Comparison of ENCODE assay signal across 8 cellular contexts in the genomic region with DNA sequence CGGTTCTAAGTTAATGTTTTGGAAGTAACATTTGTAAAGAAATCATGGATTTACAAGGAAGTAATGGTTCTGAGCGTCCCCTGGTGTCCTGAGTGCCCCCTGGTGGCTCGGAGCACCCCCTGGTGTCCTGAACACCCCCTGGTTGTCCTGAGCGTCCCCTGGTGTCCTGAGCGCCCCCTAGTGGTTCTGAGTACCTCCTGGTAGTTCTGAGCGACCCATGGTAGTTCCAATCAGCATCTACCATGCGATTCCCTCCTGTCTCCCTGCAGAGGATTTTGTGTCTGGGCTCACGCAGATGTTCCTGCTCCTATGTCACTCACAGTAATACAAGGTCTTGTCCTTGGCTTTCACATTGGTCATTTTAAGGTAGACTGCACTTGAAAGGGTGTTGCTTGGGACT.
A peak's percentile ranks its signal among the peaks of the same experiment; 100 is the strongest.
DNase-seq lines count a peak whose midpoint lies in the region; ATAC-seq and TF ChIP-seq lines count a peak whose summit lies in the region.

No MANE protein-coding gene starts in this region.

- intact Hi-C loops in Caco-2 (cut with micrococcal nuclease; ENCODE audit: unreplicated experiment) (no loop called here), psoas muscle (cut with DNase I) (no loop called here)

- TF ChIP-seq CTCF in Caco-2 (IDR thresholded peaks at IDR 0.05; ENCODE audit: insufficient read depth in 1 of 2, low read depth in 1 of 2, low read length in 1 of 2, severe bottlenecking in 1 of 2, unreplicated experiment in 1 of 2) = peak; percentile 64 to 79
- TF ChIP-seq CTCF in osteoblast (IDR thresholded peaks at IDR 0.05; ENCODE audit: extremely low read depth, low read depth, low read length) = peak; percentile 28
- no peak for TF ChIP-seq CTCF in psoas muscle (IDR thresholded peaks at IDR 0.05)

- no peak overlapping the region for H3K27ac Mint-ChIP-seq in Caco-2 (ENCODE audit: unreplicated experiment)

- peaks cover 6% of the 10 kb centered on the region; the same call in 1 of the 2 replicates for H3K9me3 ChIP-seq in Caco-2
- no peaks in the 10 kb centered on the region for H3K9me3 ChIP-seq in GM23248 (ENCODE audit: low read depth)
- H3K9me3 ChIP-seq in osteoblast (ENCODE audit: low read depth, low read length) = no peaks in the 10 kb centered on the region
- H3K9me3 ChIP-seq in psoas muscle = no peaks in the 10 kb centered on the region

- no peaks in the 10 kb centered on the region for H3K36me3 Mint-ChIP-seq in Caco-2 (ENCODE audit: insufficient read depth, unreplicated experiment)

- H3K27me3 Mint-ChIP-seq in Caco-2 (ENCODE audit: insufficient read depth, unreplicated experiment) = no peaks in the 10 kb centered on the region

- H4K20me1 ChIP-seq in GM23248 (ENCODE audit: insufficient read depth) (no peaks in the 10 kb centered on the region), osteoblast (ENCODE audit: insufficient read depth, low read length) (no peaks in the 10 kb centered on the region)

- H3K27me3 ChIP-seq in Caco-2 (replicated peaks; ENCODE audit: control insufficient read depth, insufficient read depth, low read length) (no peaks in the 10 kb centered on the region), GM23248 (replicated peaks; ENCODE audit: insufficient read depth) (no peaks in the 10 kb centered on the region), osteoblast (ENCODE audit: insufficient read depth, low read length) (no peaks in the 10 kb centered on the region), psoas muscle (ENCODE audit: insufficient read depth in 3 of 3, low read length in 2 of 3) (peaks cover 4 to 7% (median 4%) of the 10 kb centered on the region in 3 donors)

- CTCF ChIA-PET in Caco-2 (lab: Charles Lee) = no interaction called here

- no peak overlapping the region for H3K27ac ChIP-seq in GM23248
- no peak overlapping the region for H3K27ac ChIP-seq in osteoblast (ENCODE audit: low read depth, low read length)
- no peak overlapping the region for H3K27ac ChIP-seq in psoas muscle

- H3K79me2 ChIP-seq in GM23248 (ENCODE audit: insufficient read depth) (no peaks in the 10 kb centered on the region), osteoblast (ENCODE audit: insufficient read depth, low read length) (no peaks in the 10 kb centered on the region)

- H3F3A ChIP-seq in GM23248 (ENCODE audit: insufficient read depth) = no peaks in the 10 kb centered on the region

- BruUV-seq in Caco-2 (replicated peaks; lab: Mats Ljungman, UMichigan) = no TSS peak

- H3K4me2 ChIP-seq in GM23248 (ENCODE audit: unreplicated experiment) (no peak overlapping the region), osteoblast (ENCODE audit: insufficient read depth, low read length) (no peak overlapping the region)

- no peak for ATAC-seq in psoas muscle

- POLR2A ChIA-PET in Caco-2 (lab: Charles Lee) = no interaction called here

- peaks cover 8% of the 10 kb centered on the region for H3K4me1 Mint-ChIP-seq in Caco-2 (ENCODE audit: low read depth, unreplicated experiment)

- DNase-seq in Caco-2 (peak; percentile 82 to 84), GM23248 (peak; percentile 27), NOMO-1 (lab: John Stamatoyannopoulos, UW; ENCODE audit: unreplicated experiment in 2 of 2) (peak; percentile 55 to 67), osteoblast (ENCODE audit: insufficient read length, low spot score, missing footprints) (peak; percentile 55), RPMI8226 (no peak), psoas muscle (no peak), cortex of kidney (lab: John Stamatoyannopoulos, UW) (no peak)
- peak; percentile 31 for DNase-seq in activated T-helper 9 cell treated with anti-CD3 and anti-CD28 coated beads, Interleukin-2, amount 50 U/mL, for 16 hours (ENCODE audit: low read depth)

- H2AFZ ChIP-seq in GM23248 (no peak overlapping the region), osteoblast (ENCODE audit: low read length) (no peak overlapping the region)

- H3K36me3 ChIP-seq in Caco-2 (ENCODE audit: control insufficient read depth, insufficient read depth, low read length) (no peaks in the 10 kb centered on the region), GM23248 (ENCODE audit: low read depth) (no peaks in the 10 kb centered on the region), osteoblast (ENCODE audit: insufficient read depth, low read length) (no peaks in the 10 kb centered on the region), psoas muscle (ENCODE audit: insufficient read depth in 1 of 2, low read depth in 1 of 2) (no peaks in the 10 kb centered on the region)

- in situ Hi-C loops in GM23248 (cut with MboI) = no loop called here

- 38% methylated on average over 8 of the region's 8 CpGs for WGBS in GM23248 (ENCODE audit: low coverage in 1 of 2, low lambda C conversion rate in 2 of 2, missing lambda C conversion rate in 2 of 2), 2 experiments
- 48 to 56% (median 54%) methylated on average over 8 of the region's 8 CpGs for WGBS in psoas muscle, 3 donors

- H3K4me3 ChIP-seq in Caco-2 (ENCODE audit: low read depth, low read length) = no peak overlapping the region
- no peak overlapping the region for H3K4me3 ChIP-seq in GM23248
- H3K4me3 ChIP-seq in osteoblast (ENCODE audit: insufficient read depth, low read length) = no peak overlapping the region
- no peak overlapping the region for H3K4me3 ChIP-seq in psoas muscle

- no peaks in the 10 kb centered on the region for H3K9me3 Mint-ChIP-seq in Caco-2 (ENCODE audit: unreplicated experiment)

- H3K4me1 ChIP-seq in Caco-2 = peaks cover 21% of the 10 kb centered on the region
- no peaks in the 10 kb centered on the region for H3K4me1 ChIP-seq in GM23248 (ENCODE audit: insufficient read depth)
- no peaks in the 10 kb centered on the region for H3K4me1 ChIP-seq in osteoblast (ENCODE audit: insufficient read depth, low read length)
- no peaks in the 10 kb centered on the region for H3K4me1 ChIP-seq in psoas muscle

- no peak overlapping the region for H3K9ac ChIP-seq in GM23248

- no peaks in the 10 kb centered on the region for H3K9me2 ChIP-seq in GM23248 (ENCODE audit: insufficient read depth)

- no peak overlapping the region for H3K4me3 Mint-ChIP-seq in Caco-2 (ENCODE audit: unreplicated experiment)

Comparison
In these comparisons a context has a peak if more than half of its experiments do, and no peak if none do; other contexts are left out.
1. DNase-seq: peak in Caco-2 (2 of 2), GM23248 (single experiment), NOMO-1 (2 of 2), activated T-helper 9 cell treated with anti-CD3 and anti-CD28 coated beads, Interleukin-2, amount 50 U/mL, for 16 hours (single experiment) and osteoblast (single experiment); none in RPMI8226 (single experiment), psoas muscle (0 of 2) and cortex of kidney (single experiment).